Comparison of ENCODE assay signal across 17 cellular contexts in genomic region chr9:123421801-123422455, GRCh38.
DNase-seq lines count a peak whose midpoint lies in the region; ATAC-seq and TF ChIP-seq lines count a peak whose summit lies in the region.
"Had no signal": no experiment of that assay in that cellular context is flagged by ENCODE, and none has a peak within 500 bp of the region (broad histone marks: within the 10 kb centered on the region; RNA-seq: fewer than 3 reads in every experiment).

No MANE protein-coding gene starts in this region.

- H3K27me3 ChIP-seq in H9 (ENCODE audit: insufficient read depth, low read length) = no peaks in the 10 kb centered on the region
- no peaks in the 10 kb centered on the region for H3K27me3 ChIP-seq in sigmoid colon
- H3K27me3 ChIP-seq: Peyer's patch had no signal

- H3K9me3 Mint-ChIP-seq in activated T-cell treated with anti-CD3 and anti-CD28 coated beads, Interleukin-2, amount 50 U/mL, for 24 hours = no peaks in the 10 kb centered on the region
- no peaks in the 10 kb centered on the region for H3K9me3 Mint-ChIP-seq in H9

- no peak overlapping the region for H3K14ac ChIP-seq in H9 (ENCODE audit: insufficient read depth, low read length)

- no peak overlapping the region for H3K27ac ChIP-seq in H9 (ENCODE audit: insufficient read length, low read depth, low read length)
- H3K27ac ChIP-seq in sigmoid colon = no peak overlapping the region
- H3K27ac ChIP-seq: Peyer's patch had no signal

- H3K27me3 Mint-ChIP-seq in activated T-cell treated with anti-CD3 and anti-CD28 coated beads, Interleukin-2, amount 50 U/mL, for 24 hours = no peaks in the 10 kb centered on the region
- H3K27me3 Mint-ChIP-seq in H9 (ENCODE audit: low read depth) = no peaks in the 10 kb centered on the region; the same call in 1 of the 2 replicates

- H3K23ac ChIP-seq in H9 (ENCODE audit: insufficient read length, low read depth, low read length) = no peak overlapping the region

- H3K56ac ChIP-seq in H9 (ENCODE audit: insufficient read length, low read depth, low read length) = no peak overlapping the region

- no peak for TF ChIP-seq POLR2A in sigmoid colon (IDR thresholded peaks at IDR 0.05)

- no CpG with 5 or more reads among the region's 8 CpGs for WGBS in H9 (ENCODE audit: extremely low coverage, insufficient read length, low lambda C conversion rate)
- 92 to 93% methylated on average over 8 of the region's 8 CpGs for WGBS in sigmoid colon, 2 donors

- no peak overlapping the region for H2AFZ ChIP-seq in H9 (ENCODE audit: low read length)

- H3K4me3 Mint-ChIP-seq in activated T-cell treated with anti-CD3 and anti-CD28 coated beads, Interleukin-2, amount 50 U/mL, for 24 hours = no peak overlapping the region
- no peak overlapping the region for H3K4me3 Mint-ChIP-seq in H9

- H4K5ac ChIP-seq in H9 (ENCODE audit: insufficient read length, low read depth, low read length) = no peak overlapping the region

- H3K4me1 ChIP-seq in H9 (ENCODE audit: insufficient read depth, low read length) = peaks cover 2% of the 10 kb centered on the region; the same call in 1 of the 2 replicates
- H3K4me1 ChIP-seq in sigmoid colon = no peaks in the 10 kb centered on the region
- H3K4me1 ChIP-seq: Peyer's patch had no signal

- no peak overlapping the region for H3K4me2 ChIP-seq in H9 (ENCODE audit: insufficient read depth, insufficient read length, low read length)

- no peak overlapping the region for H3K4me3 ChIP-seq in sigmoid colon
- H3K4me3 ChIP-seq: Peyer's patch had no signal

- ATAC-seq in GM21526 (IDR thresholded peaks at IDR 0.05; ENCODE audit: low FRiP score, unreplicated experiment) = no peak

- H2BK12ac ChIP-seq in H9 (ENCODE audit: insufficient read length, low read depth, low read length) = no peak overlapping the region

- H3T11ph ChIP-seq in H9 (ENCODE audit: low read length) = no peak overlapping the region

- peaks cover 0 to 44% (median 0%) of the 10 kb centered on the region in 4 donors for H3K36me3 ChIP-seq in sigmoid colon

- no peak overlapping the region for H3K27ac Mint-ChIP-seq in activated T-cell treated with anti-CD3 and anti-CD28 coated beads, Interleukin-2, amount 50 U/mL, for 24 hours
- peak overlapping the region in 2 of 3 experiments; percentile 28 to 71; a peak in 3 of 7 replicates for H3K27ac Mint-ChIP-seq in H9

- no peaks in the 10 kb centered on the region for H3K9me3 ChIP-seq in H9 (ENCODE audit: control insufficient read depth, low read depth, low read length)
- H3K9me3 ChIP-seq in sigmoid colon = no peaks in the 10 kb centered on the region
- H3K9me3 ChIP-seq: Peyer's patch had no signal

- no peak overlapping the region for H2AK5ac ChIP-seq in H9 (ENCODE audit: insufficient read length, low read length)

- no peaks in the 10 kb centered on the region for H3K23me2 ChIP-seq in H9 (ENCODE audit: insufficient read length, low read depth, low read length, poor library complexity, severe bottlenecking)

- no peak overlapping the region for H4K8ac ChIP-seq in H9 (replicated peaks; ENCODE audit: insufficient read length, low read depth, low read length)

- no peaks in the 10 kb centered on the region for H3K4me1 Mint-ChIP-seq in activated T-cell treated with anti-CD3 and anti-CD28 coated beads, Interleukin-2, amount 50 U/mL, for 24 hours (ENCODE audit: low read depth)
- H3K4me1 Mint-ChIP-seq in H9 = peaks cover 37 to 60% of the 10 kb centered on the region in 2 experiments

- no peak overlapping the region for H3K18ac ChIP-seq in H9 (ENCODE audit: insufficient read length, low read depth, low read length)

- H2BK120ac ChIP-seq in H9 (ENCODE audit: low read depth, low read length, poor library complexity, severe bottlenecking) = no peak overlapping the region

- no peaks in the 10 kb centered on the region for H3K79me2 ChIP-seq in H9 (ENCODE audit: insufficient read depth, low read length)

- H3K9ac ChIP-seq in H9 (ENCODE audit: extremely low read depth, insufficient read length, low read length) = no peak overlapping the region

- no peaks in the 10 kb centered on the region for H3K79me1 ChIP-seq in H9 (ENCODE audit: insufficient read depth, low read depth, low read length, poor library complexity, severe bottlenecking)

- DNase-seq in activated T-cell treated with anti-CD3 and anti-CD28 coated beads, Interleukin-2, amount 50 U/mL, for 24 hours = peak; percentile 15
- DNase-seq in activated T-cell treated with anti-CD3 and anti-CD28 coated beads, Interleukin-2, amount 50 U/mL, for 48 hours = no peak
- DNase-seq in H9 (no peak), islet precursor cell (peak; percentile 71), sigmoid colon (peak; percentile 45), NCI-H2081 (lab: John Stamatoyannopoulos, UW) (no peak), NCI-H1105 treated with DMSO at 0.1 percent for 48 hours (lab: John Stamatoyannopoulos, UW) (no peak)
- DNase-seq: DMS79 treated with DMSO at 0.1 percent for 48 hours, GF-D8, H7, Kasumi-1, NCI-H1417, NCI-H1930, NCI-H510A treated with DMSO at 0.1 percent for 48 hours, Right ventricle myocardium superior had no signal

- no peaks in the 10 kb centered on the region for H4K20me1 ChIP-seq in H9 (ENCODE audit: control insufficient read depth, insufficient read depth, insufficient read length)

- no peak for TF ChIP-seq EP300 in sigmoid colon (IDR thresholded peaks at IDR 0.05)

- H2BK15ac ChIP-seq in H9 (ENCODE audit: low read depth, low read length) = no peak overlapping the region

- H2BK5ac ChIP-seq in H9 (ENCODE audit: insufficient read length, low read length) = no peak overlapping the region

- no peak overlapping the region for H3K4ac ChIP-seq in H9 (ENCODE audit: low read depth, low read length)

- TF ChIP-seq CTCF in H9 (conservative IDR thresholded peaks at IDR 0.05) (no peak), sigmoid colon (IDR thresholded peaks at IDR 0.05) (no peak)

- no peak overlapping the region for H4K91ac ChIP-seq in H9 (ENCODE audit: insufficient read length, low read depth, low read length)

- intact Hi-C loops in sigmoid colon (cut with DNase I) = no loop called here

- peaks cover 21% of the 10 kb centered on the region for H3K36me3 Mint-ChIP-seq in activated T-cell treated with anti-CD3 and anti-CD28 coated beads, Interleukin-2, amount 50 U/mL, for 24 hours (ENCODE audit: low read depth)
- peaks cover 0 to 6% (median 0%) of the 10 kb centered on the region in 3 experiments; a peak in 3 of 7 replicates for H3K36me3 Mint-ChIP-seq in H9 (ENCODE audit: insufficient read depth in 1 of 3, low read depth in 3 of 3)

- H2BK20ac ChIP-seq in H9 (ENCODE audit: low read depth, low read length, poor library complexity, severe bottlenecking) = no peak overlapping the region

Comparison
In these comparisons a context has a peak if more than half of its experiments do, and no peak if none do; other contexts are left out.
1. DNase-seq: peak in activated T-cell treated with anti-CD3 and anti-CD28 coated beads, Interleukin-2, amount 50 U/mL, for 24 hours (single experiment), islet precursor cell (single experiment) and sigmoid colon (single experiment); none in activated T-cell treated with anti-CD3 and anti-CD28 coated beads, Interleukin-2, amount 50 U/mL, for 48 hours (0 of 2), H9 (single experiment), NCI-H2081 (0 of 2) and NCI-H1105 treated with DMSO at 0.1 percent for 48 hours (single experiment).